ENCODE assay signal across 17 cellular contexts in genomic region chr7:5435291-5436002, GRCh38. TPM values are rescaled to one million over a fixed set of nuclear protein-coding genes. Genes with fewer than 3 reads are reported as not detected.
A peak's percentile ranks its signal among the peaks of the same experiment; 100 is the strongest.
DNase-seq lines count a peak whose midpoint lies in the region; ATAC-seq and TF ChIP-seq lines count a peak whose summit lies in the region.
"Had no signal": no experiment of that assay in that cellular context is flagged by ENCODE, and none has a peak within 500 bp of the region (broad histone marks: within the 10 kb centered on the region; RNA-seq: fewer than 3 reads in every experiment).

No MANE protein-coding gene starts in this region.

- no peaks in the 10 kb centered on the region for H3K9me3 ChIP-seq in prostate gland
- H3K9me3 ChIP-seq: testis had no signal

- DNase-seq in GM13977 (ENCODE audit: low spot score): peak; percentile 59
- DNase-seq in nephron progenitor cell: no peak
- DNase-seq in MV-4-11 (lab: John Stamatoyannopoulos, UW): no peak
- DNase-seq in NCI-H2081 (lab: John Stamatoyannopoulos, UW): no peak
- no peak for DNase-seq in prostate gland (ENCODE audit: low spot score)
- DNase-seq: activated gamma-delta T cell; amygdala; NCI-H1105 treated with DMSO at 0.1 percent for 48 hours; NCI-H2171 treated with DMSO at 0.1 percent for 48 hours; NK-92 treated with Interleukin-12 subunit alpha and Interleukin-12 subunit beta, amount 100 ng/mL, for 24 hours; Right ventricle myocardium superior; stimulated activated CD4-positive, alpha-beta T cell treated with anti-CD3 and anti-CD28 coated beads, Interleukin-4, amount 100 ng/mL, for 1 hour; stimulated activated CD8-positive, alpha-beta memory T cell treated with anti-CD3 and anti-CD28 coated beads, Interleukin-4, amount 100 ng/mL, for 48 hours; testis had no signal

- H3K4me1 ChIP-seq in prostate gland (replicated peaks): peaks cover 1% of the 10 kb centered on the region

- intact Hi-C loops in prostate gland (cut with DNase I): no loop called here

- H3K27me3 ChIP-seq in prostate gland (replicated peaks; ENCODE audit: insufficient read depth): no peaks in the 10 kb centered on the region
- H3K27me3 ChIP-seq: testis had no signal

- no peak for TF ChIP-seq POLR2A in prostate gland (IDR thresholded peaks at IDR 0.05)

- peaks cover 25% of the 10 kb centered on the region for H3K9me3 Mint-ChIP-seq in nephron progenitor cell

- peaks cover 18% of the 10 kb centered on the region for H3K27me3 Mint-ChIP-seq in nephron progenitor cell (ENCODE audit: low read depth, poor library complexity)

- H3K36me3 ChIP-seq in prostate gland: no peaks in the 10 kb centered on the region

- WGBS in prostate gland: 89% methylated on average over 12 of the region's 12 CpGs

- no peak overlapping the region for H3K4me3 ChIP-seq in prostate gland
- H3K4me3 ChIP-seq: testis had no signal

- no peak overlapping the region for H3K27ac ChIP-seq in prostate gland
- H3K27ac ChIP-seq: parathyroid adenoma, testis had no signal

- H3K4me3 Mint-ChIP-seq in nephron progenitor cell: no peak overlapping the region

- peak; percentile 54 for ATAC-seq in GM19324 (IDR thresholded peaks at IDR 0.05; ENCODE audit: low FRiP score, unreplicated experiment)
- peak; percentile 74 for ATAC-seq in HG03342 (IDR thresholded peaks at IDR 0.05; ENCODE audit: unreplicated experiment)

- peak overlapping the region; percentile 33 for H3K27ac Mint-ChIP-seq in nephron progenitor cell

- in situ Hi-C loops in GM13977 (cut with MboI; ENCODE audit: low pct_unique_long_range_greater_than_20kb, low sequenced_read_pairs, unreplicated experiment): no loop called here

- H3K4me1 Mint-ChIP-seq in nephron progenitor cell: peaks cover 25% of the 10 kb centered on the region

- no peak for TF ChIP-seq CTCF in GM13977 (IDR thresholded peaks at IDR 0.05; ENCODE audit: extremely low read depth, insufficient read depth, missing control alignments)
- no peak for TF ChIP-seq CTCF in nephron progenitor cell (IDR thresholded peaks at IDR 0.05)
- no peak for TF ChIP-seq CTCF in prostate gland (IDR thresholded peaks at IDR 0.05)

- peaks cover 58% of the 10 kb centered on the region for H3K36me3 Mint-ChIP-seq in nephron progenitor cell (ENCODE audit: low read depth)

RNA-seq across cellular contexts. Expression of gene TNRC18, which starts 11.8 kb away (rescaled TPM):
- total RNA-seq in prostate gland: 100 to 1,000 TPM; 138 to 290 TPM
